Comparison of ENCODE assay signal across 14 cellular contexts in the genomic region with DNA sequence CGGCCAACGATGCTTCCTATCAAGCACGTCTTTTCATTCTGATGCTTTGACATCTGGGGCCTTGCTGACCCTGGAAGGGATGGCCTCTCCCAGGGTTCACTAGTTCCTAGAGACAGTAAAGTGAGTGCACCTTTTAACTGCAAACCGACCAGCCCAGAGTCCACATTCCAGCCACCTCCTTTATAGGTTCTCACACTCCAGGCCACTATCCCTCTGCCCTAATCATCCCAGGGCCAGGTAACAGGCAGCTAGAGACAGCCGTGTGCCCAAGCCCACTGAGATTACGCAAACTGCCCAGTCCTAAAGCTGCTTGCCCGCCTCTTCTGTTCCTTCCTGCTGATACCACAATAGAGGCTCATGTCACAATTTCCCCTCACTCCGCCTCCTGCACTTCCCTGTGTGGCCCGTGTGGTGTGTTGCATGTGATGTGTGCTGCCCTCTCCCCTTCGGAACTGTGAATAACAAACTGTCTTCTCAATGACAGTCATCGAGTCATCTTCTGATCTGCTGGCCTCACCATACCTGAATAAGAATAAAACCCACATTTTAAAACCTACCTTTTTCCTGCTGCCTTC.
A peak's percentile ranks its signal among the peaks of the same experiment; 100 is the strongest.
DNase-seq lines count a peak whose midpoint lies in the region; ATAC-seq and TF ChIP-seq lines count a peak whose summit lies in the region.
"Had no signal": no experiment of that assay in that cellular context is flagged by ENCODE, and none has a peak within 500 bp of the region (broad histone marks: within the 10 kb centered on the region; RNA-seq: fewer than 3 reads in every experiment).

No MANE protein-coding gene starts in this region.

- no peak overlapping the region for H2BK120ac ChIP-seq in trophoblast cell (ENCODE audit: insufficient read depth, low read length, poor library complexity)

- H2BK5ac ChIP-seq in trophoblast cell (ENCODE audit: low read depth, low read length, poor library complexity) = no peak overlapping the region

- no peaks in the 10 kb centered on the region for H4K20me1 ChIP-seq in HCT116 (ENCODE audit: insufficient read depth)

- H2AFZ ChIP-seq in HCT116 (ENCODE audit: low read depth, low read length, poor library complexity, severe bottlenecking) (no peak overlapping the region), trophoblast cell (ENCODE audit: insufficient read depth, low read length, poor library complexity) (no peak overlapping the region)

- WGBS in trophoblast cell (ENCODE audit: extremely low coverage, insufficient coverage, insufficient read length) = no CpG with 5 or more reads among the region's 11 CpGs

- no peak overlapping the region for H3K4me3 Mint-ChIP-seq in activated naive CD8-positive, alpha-beta T cell
- H3K4me3 Mint-ChIP-seq: CD8-positive, alpha-beta memory T cell; type B pancreatic cell had no signal

- H4K8ac ChIP-seq in trophoblast cell (ENCODE audit: low read depth, low read length) = no peak overlapping the region

- H2BK12ac ChIP-seq in trophoblast cell (ENCODE audit: low read length) = no peak overlapping the region

- no peak overlapping the region for H3K4me2 ChIP-seq in HCT116 (ENCODE audit: low read length)
- no peak overlapping the region for H3K4me2 ChIP-seq in trophoblast cell (ENCODE audit: low read length)

- H3K23ac ChIP-seq in trophoblast cell (ENCODE audit: low read length) = no peak overlapping the region

- H3K9me3 ChIP-seq in HCT116 (ENCODE audit: control insufficient read depth in 1 of 2, insufficient read depth in 1 of 2, low read depth in 1 of 2, low read length in 2 of 2) = no peaks in the 10 kb centered on the region
- no peaks in the 10 kb centered on the region for H3K9me3 ChIP-seq in trophoblast cell (ENCODE audit: insufficient read depth, low read depth, low read length)
- H3K9me3 ChIP-seq: ovary had no signal

- H3K9me2 ChIP-seq in HCT116 (ENCODE audit: insufficient read depth) = no peaks in the 10 kb centered on the region

- H3K14ac ChIP-seq in trophoblast cell (ENCODE audit: low read length) = no peak overlapping the region

- no peak overlapping the region for H3K18ac ChIP-seq in trophoblast cell (ENCODE audit: low read length)

- no peak overlapping the region for H2AK5ac ChIP-seq in trophoblast cell (ENCODE audit: low read length)

- no peak for TF ChIP-seq CTCF in HCT116 (IDR thresholded peaks at IDR 0.05 in 2 of 3, conservative IDR thresholded peaks at IDR 0.05 in 1 of 3; ENCODE audit: borderline replicate concordance in 1 of 3, insufficient read depth in 1 of 3, low read depth in 2 of 3, low read length in 2 of 3)
- TF ChIP-seq CTCF in RWPE1 (conservative IDR thresholded peaks at IDR 0.05; ENCODE audit: low read depth) = no peak

- no peaks in the 10 kb centered on the region for H3K9me3 Mint-ChIP-seq in activated naive CD8-positive, alpha-beta T cell (ENCODE audit: low read depth)
- H3K9me3 Mint-ChIP-seq: CD8-positive, alpha-beta memory T cell; type B pancreatic cell had no signal

- H3K79me1 ChIP-seq in trophoblast cell (ENCODE audit: low read length) = no peaks in the 10 kb centered on the region

- DNase-seq in HCT116 (ENCODE audit: low read depth, low spot score) (no peak), SKM-1 treated with dmso at 0.1 percent for 144 hours (lab: John Stamatoyannopoulos, UW; ENCODE audit: unreplicated experiment) (peak; percentile 52), RWPE1 (ENCODE audit: low spot score) (no peak), trophoblast cell (no peak)
- DNase-seq in stimulated activated CD4-positive, alpha-beta T cell treated with anti-CD3 and anti-CD28 coated beads, Interleukin-4, amount 100 ng/mL, for 24 hours = peak; percentile 43
- DNase-seq: CD8-positive, alpha-beta memory T cell; effector memory CD4-positive, alpha-beta T cell; Karpas-422; ovary had no signal

- no peak for TF ChIP-seq POLR2A in HCT116 (IDR thresholded peaks at IDR 0.05; ENCODE audit: borderline replicate concordance, extremely low read depth, insufficient read depth, insufficient read length)

- H4K12ac ChIP-seq in trophoblast cell (ENCODE audit: low read depth, low read length) = no peak overlapping the region

- BruUV-seq in HCT116 (replicated peaks; lab: Mats Ljungman, UMichigan) = no TSS peak

- H3K27me3 Mint-ChIP-seq in activated naive CD8-positive, alpha-beta T cell = peaks cover 3% of the 10 kb centered on the region

- peaks cover 25% of the 10 kb centered on the region for H3K4me1 Mint-ChIP-seq in activated naive CD8-positive, alpha-beta T cell (ENCODE audit: low read depth)

- RAD21 ChIA-PET in HCT116 (lab: Charles Lee; ENCODE audit: low non-redundant PET in 1 of 2, low total read pairs in 2 of 2, uncharacterized antibody in 2 of 2, unreplicated experiment in 2 of 2) = no interaction called here

- POLR2A ChIA-PET in HCT116 (lab: Charles Lee) = no interaction called here
- POLR2A ChIA-PET in RWPE1 (lab: Yijun Ruan, JAX; ENCODE audit: low non-redundant PET) = no interaction called here

- no peak for TF ChIP-seq RAD21 in HCT116 (IDR thresholded peaks at IDR 0.05; ENCODE audit: low read depth)

- H3K27me3 ChIP-seq in HCT116 (ENCODE audit: insufficient read depth, low read length) (no peaks in the 10 kb centered on the region), trophoblast cell (ENCODE audit: insufficient read depth, low read length) (no peaks in the 10 kb centered on the region)
- H3K27me3 ChIP-seq: ovary had no signal

- intact Hi-C loops in HCT116 (cut with micrococcal nuclease) = no loop called here

- no peak overlapping the region for H3K27ac ChIP-seq in HCT116 (ENCODE audit: low read depth, low read length)
- H3K27ac ChIP-seq in RWPE1 = no peak overlapping the region
- no peak overlapping the region for H3K27ac ChIP-seq in trophoblast cell (ENCODE audit: low read depth, low read length)
- H3K27ac ChIP-seq: ovary had no signal

- no peaks in the 10 kb centered on the region for H3K79me2 ChIP-seq in HCT116 (ENCODE audit: insufficient read depth, low read length)
- H3K79me2 ChIP-seq in trophoblast cell (ENCODE audit: control insufficient read depth, insufficient read depth, low read length, poor library complexity) = no peaks in the 10 kb centered on the region

- no peaks in the 10 kb centered on the region for H3K4me1 ChIP-seq in HCT116 (ENCODE audit: control insufficient read depth in 1 of 2, insufficient read depth in 2 of 2, low read length in 2 of 2)
- H3K4me1 ChIP-seq in trophoblast cell (ENCODE audit: control insufficient read depth in 1 of 2, insufficient read depth in 2 of 2, low read length in 2 of 2) = no peaks in the 10 kb centered on the region

- CTCF ChIA-PET in HCT116 (lab: Charles Lee) (no interaction called here), RWPE1 (lab: Yijun Ruan, JAX) (no interaction called here)

- H3K27ac Mint-ChIP-seq in activated naive CD8-positive, alpha-beta T cell = peak overlapping the region; percentile 24
- H3K27ac Mint-ChIP-seq: type B pancreatic cell had no signal

- ATAC-seq in HCT116 (peak; percentile 67), HG02571 (IDR thresholded peaks at IDR 0.05; ENCODE audit: unreplicated experiment) (no peak), GM19397 (IDR thresholded peaks at IDR 0.05; ENCODE audit: unreplicated experiment) (no peak)

- no peak overlapping the region for H3K4me3 ChIP-seq in HCT116 (replicated peaks in 1 of 2; ENCODE audit: low read depth in 1 of 2, low read length in 2 of 2)
- no peak overlapping the region for H3K4me3 ChIP-seq in trophoblast cell (ENCODE audit: low read depth, low read length)
- H3K4me3 ChIP-seq: lung, ovary had no signal

- H3K36me3 ChIP-seq in HCT116 (ENCODE audit: control insufficient read depth in 1 of 2, insufficient read depth in 2 of 2, low read length in 2 of 2) (no peaks in the 10 kb centered on the region), trophoblast cell (ENCODE audit: control insufficient read depth in 1 of 2, insufficient read depth in 2 of 2, low read length in 2 of 2) (no peaks in the 10 kb centered on the region)
- H3K36me3 ChIP-seq: ovary had no signal

- H3K4ac ChIP-seq in trophoblast cell (ENCODE audit: low read depth, low read length) = no peak overlapping the region

- H3K36me3 Mint-ChIP-seq in activated naive CD8-positive, alpha-beta T cell = no peaks in the 10 kb centered on the region
- H3K36me3 Mint-ChIP-seq: CD8-positive, alpha-beta memory T cell; type B pancreatic cell had no signal

- no peak overlapping the region for H4K91ac ChIP-seq in trophoblast cell (ENCODE audit: low read depth, low read length)

- no peak overlapping the region for H3K9ac ChIP-seq in HCT116 (ENCODE audit: low read length)
- no peak overlapping the region for H3K9ac ChIP-seq in trophoblast cell (ENCODE audit: low read length)

TF ChIP-seq in HCT116, 20 proteins besides CTCF, POLR2A, EP300 and RAD21 (continues in another document):
- TF ChIP-seq ZBTB33 (IDR thresholded peaks at IDR 0.05; ENCODE audit: extremely low read depth, insufficient replicate concordance, low read length) = no peak
- TF ChIP-seq SP1 (IDR thresholded peaks at IDR 0.05; ENCODE audit: low read depth) = no peak
- TF ChIP-seq POLR2AphosphoS5 (IDR thresholded peaks at IDR 0.05; ENCODE audit: low read depth, low read length) = no peak

Comparison
In these comparisons a context has a peak if more than half of its experiments do, and no peak if none do; other contexts are left out.
1. DNase-seq: peak in SKM-1 treated with dmso at 0.1 percent for 144 hours (single experiment) and stimulated activated CD4-positive, alpha-beta T cell treated with anti-CD3 and anti-CD28 coated beads, Interleukin-4, amount 100 ng/mL, for 24 hours (single experiment); none in HCT116 (single experiment), RWPE1 (single experiment) and trophoblast cell (0 of 2).